15 cellular contexts compared by ENCODE assay signal in the genomic region with DNA sequence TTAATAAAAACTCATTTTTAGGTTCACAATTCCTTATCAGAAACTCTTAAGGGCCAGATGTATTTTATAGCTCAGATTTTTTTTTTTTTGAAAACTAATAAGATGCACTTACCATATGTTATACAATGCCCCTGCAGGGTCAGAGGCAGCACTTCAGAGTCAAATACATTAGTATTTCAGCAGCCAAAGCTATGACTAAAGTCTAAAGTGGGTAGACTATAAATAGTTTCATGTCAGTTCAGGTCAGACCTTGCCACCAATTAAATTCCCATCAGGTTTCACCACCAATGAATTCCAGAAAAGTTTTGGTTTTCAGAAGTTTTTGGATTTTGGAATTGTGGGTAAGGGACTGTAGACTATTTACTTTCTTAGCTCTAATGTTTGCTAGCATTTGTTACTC.
DNase-seq lines count a peak whose midpoint lies in the region; ATAC-seq and TF ChIP-seq lines count a peak whose summit lies in the region.
"Had no signal": no experiment of that assay in that cellular context is flagged by ENCODE, and none has a peak within 500 bp of the region (broad histone marks: within the 10 kb centered on the region; RNA-seq: fewer than 3 reads in every experiment).

No MANE protein-coding gene starts in this region.

- no peak overlapping the region for H3K9ac ChIP-seq in adipocyte (ENCODE audit: low read length)

- H3K4me1 ChIP-seq in adipocyte (ENCODE audit: control insufficient read depth, insufficient read depth, low read length), result peaks cover 11% of the 10 kb centered on the region
- peaks cover 1% of the 10 kb centered on the region for H3K4me1 ChIP-seq in ovary (ENCODE audit: insufficient read depth)

- ATAC-seq in left lobe of liver, result peak; percentile 89
- ATAC-seq: esophagus mucosa had no signal

- in situ Hi-C loops in ACHN (cut with HindIII; ENCODE audit: low pct_ligation_motif_present, low pct_unique_long_range_greater_than_20kb, low sequenced_read_pairs), result no loop called here

- H3K36me3 ChIP-seq in adipocyte (ENCODE audit: control insufficient read depth, insufficient read depth, low read length, severe bottlenecking) (no peaks in the 10 kb centered on the region), ovary (no peaks in the 10 kb centered on the region)

- H3K9me3 ChIP-seq in adipocyte (ENCODE audit: control insufficient read depth, low read length) (no peaks in the 10 kb centered on the region), ovary (no peaks in the 10 kb centered on the region)

- TF ChIP-seq EP300 in ovary (IDR thresholded peaks at IDR 0.05), result no peak

- no peaks in the 10 kb centered on the region for H3K27me3 ChIP-seq in adipocyte (replicated peaks; ENCODE audit: control insufficient read depth, insufficient read depth, low read length)
- no peaks in the 10 kb centered on the region for H3K27me3 ChIP-seq in ovary

- H3K27ac ChIP-seq in ovary, result no peak overlapping the region
- H3K27ac ChIP-seq: C4-2B, skin epidermis had no signal

- H3K4me3 ChIP-seq in adipocyte (ENCODE audit: low read length) (peak overlapping the region; percentile 7), ovary (no peak overlapping the region)
- H3K4me3 ChIP-seq: skin epidermis had no signal

- no peak for TF ChIP-seq POLR2A in ovary (IDR thresholded peaks at IDR 0.05)

- DNase-seq in A172 (ENCODE audit: low spot score) (peak; percentile 2), EL (peak; percentile 25), adipocyte (ENCODE audit: low read depth) (peak; percentile 21), left lobe of liver (ENCODE audit: low spot score) (no peak), ovary (no peak), T1000 (lab: John Stamatoyannopoulos, UW) (no peak), inferior parietal cortex (ENCODE audit: extremely low spot score) (no peak), ACHN (no peak)
- DNase-seq: activated CD4-positive, alpha-beta T cell treated with anti-CD3 and anti-CD28 coated beads, Interleukin-2, amount 10 ng/mL, durations not matched to agents 24 days and 14 days; dermis blood vessel endothelial cell; NCI-H2081; substantia nigra had no signal

- intact Hi-C loops in ovary (cut with DNase I), result no loop called here

- TF ChIP-seq CTCF in ovary (IDR thresholded peaks at IDR 0.05), result no peak

Comparison
In these comparisons a context has a peak if more than half of its experiments do, and no peak if none do; other contexts are left out.
1. DNase-seq: peak in A172 (single experiment), EL (single experiment) and adipocyte (single experiment); none in left lobe of liver (single experiment), ovary (0 of 5), T1000 (single experiment), inferior parietal cortex (single experiment) and ACHN (single experiment).